Comparison of ENCODE assay signal across 8 cellular contexts in genomic region chr9:120936011-120936763, GRCh38. TPM values are rescaled to one million over a fixed set of nuclear protein-coding genes. Genes with fewer than 3 reads are reported as not detected.
A peak's percentile ranks its signal among the peaks of the same experiment; 100 is the strongest.
DNase-seq lines count a peak whose midpoint lies in the region; ATAC-seq, FAIRE-seq and TF ChIP-seq lines count a peak whose summit lies in the region.

No MANE protein-coding gene starts in this region.

- ATAC-seq in HG02938 (IDR thresholded peaks at IDR 0.05; ENCODE audit: unreplicated experiment), result peak; percentile 30
- ATAC-seq in activated B cell treated with CpG ODN at 0.5 μM for 24 hours (ENCODE audit: low read depth), result peak; percentile 37
- no peak for ATAC-seq in HG03439 (IDR thresholded peaks at IDR 0.05; ENCODE audit: unreplicated experiment)

- H3K36me3 ChIP-seq in bronchial epithelial cell (ENCODE audit: control insufficient read depth, insufficient read depth, low read length), result no peaks in the 10 kb centered on the region

- no peak overlapping the region for H3K4me3 ChIP-seq in bronchial epithelial cell (ENCODE audit: low read depth, low read length)

- H3K4me3 Mint-ChIP-seq in activated B cell treated with CpG ODN at 0.5 μM for 24 hours, result peak overlapping the region; percentile 71

- POLR2A ChIA-PET in activated B cell treated with CpG ODN at 0.5 μM for 24 hours (lab: Charles Lee), result interaction anchor here (0.6 to 5.7 kb wide), 17 partner anchors 8 to 143 kb away, joined by 3 to 120 read pairs (median 5); partner anchors contain the start of genes FBXW2, PHF19, PSMD5 and TRAF1

- H3K27me3 Mint-ChIP-seq in activated B cell treated with CpG ODN at 0.5 μM for 24 hours, result no peaks in the 10 kb centered on the region

- DNase-seq in GM04504 (ENCODE audit: low read depth) (peak; percentile 93), NCI-H2227 treated with DMSO at 0.1 percent for 48 hours (lab: John Stamatoyannopoulos, UW) (peak; percentile 29), activated B cell treated with CpG ODN at 0.5 μM for 24 hours (peak; percentile 72), bronchial epithelial cell (ENCODE audit: low read depth) (peak; percentile 89), islet precursor cell (peak; percentile 92)
- DNase-seq in stimulated activated CD4-positive, alpha-beta T cell treated with anti-CD3 and anti-CD28 coated beads, Interleukin-12 subunit alpha, Interleukin-12 subunit beta, amount 100 ng/mL, for 48 hours (ENCODE audit: low read depth in 2 of 3, low spot score in 1 of 3), result peak; percentile 81 to 93 (median 93)

- intact Hi-C loops in activated B cell treated with CpG ODN at 0.5 μM for 24 hours (cut with micrococcal nuclease), result loop anchor here (1.0 kb wide), 10 partner anchors 8 to 317 kb away; partner anchors contain the start of genes FBXW2 and TRAF1

- TF ChIP-seq CTCF in activated B cell treated with CpG ODN at 0.5 μM for 24 hours (IDR thresholded peaks at IDR 0.05), result peak; percentile 52
- TF ChIP-seq CTCF in bronchial epithelial cell (IDR thresholded peaks at IDR 0.05; ENCODE audit: insufficient read depth, low read length, severe bottlenecking), result peak; percentile 81

- H3K9me3 Mint-ChIP-seq in activated B cell treated with CpG ODN at 0.5 μM for 24 hours, result no peaks in the 10 kb centered on the region

- CTCF ChIA-PET in activated B cell treated with CpG ODN at 0.5 μM for 24 hours (lab: Charles Lee), result interaction anchor here (0.5 to 2.6 kb wide), 20 partner anchors 10 to 316 kb away, joined by 3 to 26 read pairs (median 4); partner anchors contain the start of genes FBXW2 and TRAF1

- peak overlapping the region; percentile 82 for H3K27ac Mint-ChIP-seq in activated B cell treated with CpG ODN at 0.5 μM for 24 hours

- H3K27me3 ChIP-seq in bronchial epithelial cell (ENCODE audit: control insufficient read depth, insufficient read depth, low read length), result no peaks in the 10 kb centered on the region

- no peak for FAIRE-seq in bronchial epithelial cell (lab: Jason Lieb, UNC)

- no peaks in the 10 kb centered on the region for H3K36me3 Mint-ChIP-seq in activated B cell treated with CpG ODN at 0.5 μM for 24 hours (ENCODE audit: low read depth)

- peaks cover 63% of the 10 kb centered on the region for H3K4me1 Mint-ChIP-seq in activated B cell treated with CpG ODN at 0.5 μM for 24 hours

RNA-seq across cellular contexts. Expression of gene TRAF1, which starts 9.6 kb away (rescaled TPM):
- total RNA-seq in activated B cell treated with CpG ODN at 0.5 μM for 24 hours, result 115 and 130 TPM in 2 replicates
- 0.79 and 1.0 TPM in 2 replicates for total RNA-seq in bronchial epithelial cell

RNA-seq across cellular contexts. Expression of gene PHF19, which starts 59.2 kb away (rescaled TPM):
- total RNA-seq in activated B cell treated with CpG ODN at 0.5 μM for 24 hours, result 50.2 and 55.3 TPM in 2 replicates
- 7.6 TPM in 2 replicates for total RNA-seq in bronchial epithelial cell

Comparison
In these comparisons a context has a peak if more than half of its experiments do, and no peak if none do; other contexts are left out.
1. DNase-seq: peak in every context shown above with its lines; median percentile 93 in GM04504; 93 in stimulated activated CD4-positive, alpha-beta T cell treated with anti-CD3 and anti-CD28 coated beads, Interleukin-12 subunit alpha, Interleukin-12 subunit beta, amount 100 ng/mL, for 48 hours; 92 in islet precursor cell; 89 in bronchial epithelial cell; 72 in activated B cell treated with CpG ODN at 0.5 μM for 24 hours; 29 in NCI-H2227 treated with DMSO at 0.1 percent for 48 hours.
2. RNA of gene TRAF1, which starts 9.6 kb away (total RNA-seq): 115 to 130 TPM in activated B cell treated with CpG ODN at 0.5 μM for 24 hours; 0.79 to 1.0 TPM in bronchial epithelial cell; every median in the first group is over 10 times any median in the second.